Comparison of ENCODE assay signal across 8 cellular contexts in genomic region chr1:39515417-39516086, GRCh38. TPM values are rescaled to one million over a fixed set of nuclear protein-coding genes. Genes with fewer than 3 reads are reported as not detected.
DNase-seq lines count a peak whose midpoint lies in the region; ATAC-seq and TF ChIP-seq lines count a peak whose summit lies in the region.
"Not testable (repeated sequence)": the region's sequence is repeated elsewhere in the genome, so short reads cannot be mapped to it uniquely, and the experiment has no call there.

No MANE protein-coding gene starts in this region.

- H3K9ac ChIP-seq in iPS-20b (ENCODE audit: low read depth, low read length); rectal smooth muscle tissue (ENCODE audit: low read length): not testable (repeated sequence)

- not testable (repeated sequence) for H3K36me3 Mint-ChIP-seq in activated naive CD8-positive, alpha-beta T cell treated with anti-CD3 and anti-CD28 coated beads, Interleukin-2, amount 10 ng/mL, durations not matched to agents 7 days and 5 days; type B pancreatic cell

- H3K4me1 Mint-ChIP-seq in activated naive CD8-positive, alpha-beta T cell treated with anti-CD3 and anti-CD28 coated beads, Interleukin-2, amount 10 ng/mL, durations not matched to agents 7 days and 5 days; type B pancreatic cell (ENCODE audit: unreplicated experiment): not testable (repeated sequence)

- ATAC-seq in HG03460 (IDR thresholded peaks at IDR 0.05; ENCODE audit: unreplicated experiment), result peak; percentile 47
- peak; percentile 57 for ATAC-seq in activated naive CD8-positive, alpha-beta T cell treated with anti-CD3 and anti-CD28 coated beads, Interleukin-2, amount 10 ng/mL, durations not matched to agents 7 days and 5 days (ENCODE audit: low read depth)

- H3K9me3 Mint-ChIP-seq in activated naive CD8-positive, alpha-beta T cell treated with anti-CD3 and anti-CD28 coated beads, Interleukin-2, amount 10 ng/mL, durations not matched to agents 7 days and 5 days; type B pancreatic cell: not testable (repeated sequence)

- H3K4me3 ChIP-seq in GM12875 (ENCODE audit: low read depth, low read length) (peak overlapping the region; percentile 21), epithelial cell of proximal tubule (ENCODE audit: low read depth, low read length) (peak overlapping the region; percentile 24), iPS-20b (ENCODE audit: low read length) (peak overlapping the region; percentile 51; the same call in 1 of the 2 replicates), rectal smooth muscle tissue (ENCODE audit: low read length) (peak overlapping the region; percentile 22)

- not testable (repeated sequence) for H3K27me3 Mint-ChIP-seq in activated naive CD8-positive, alpha-beta T cell treated with anti-CD3 and anti-CD28 coated beads, Interleukin-2, amount 10 ng/mL, durations not matched to agents 7 days and 5 days; type B pancreatic cell

- H3K4me1 ChIP-seq in iPS-20b (ENCODE audit: insufficient read depth, low read length); rectal smooth muscle tissue (ENCODE audit: control insufficient read depth, insufficient read depth, low read length): not testable (repeated sequence)

- peaks cover 29% of the 10 kb centered on the region for H3K27me3 ChIP-seq in iPS-20b (ENCODE audit: insufficient read depth, low read length)
- not testable (repeated sequence) for H3K27me3 ChIP-seq in rectal smooth muscle tissue (ENCODE audit: control insufficient read depth, insufficient read depth, low read length)

- not testable (repeated sequence) for H3K27ac ChIP-seq in iPS-20b (ENCODE audit: low read length); rectal smooth muscle tissue (ENCODE audit: low read depth, low read length)

- DNase-seq in activated CD4-positive, alpha-beta T cell treated with anti-CD3 and anti-CD28 coated beads for 4 hours, result peak; percentile 23 to 41
- DNase-seq in activated naive CD8-positive, alpha-beta T cell treated with anti-CD3 and anti-CD28 coated beads, Interleukin-2, amount 10 ng/mL, durations not matched to agents 7 days and 5 days, result peak; percentile 51
- DNase-seq in epithelial cell of proximal tubule (ENCODE audit: low read depth); type B pancreatic cell (ENCODE audit: extremely low spot score, unreplicated experiment): not testable (repeated sequence)

- H3K36me3 ChIP-seq in iPS-20b (ENCODE audit: insufficient read depth, low read depth, low read length); rectal smooth muscle tissue (ENCODE audit: control insufficient read depth, insufficient read depth, low read length): not testable (repeated sequence)

- H3K27ac Mint-ChIP-seq in activated naive CD8-positive, alpha-beta T cell treated with anti-CD3 and anti-CD28 coated beads, Interleukin-2, amount 10 ng/mL, durations not matched to agents 7 days and 5 days; type B pancreatic cell: not testable (repeated sequence)

- not testable (repeated sequence) for H3K9me3 ChIP-seq in iPS-20b (ENCODE audit: insufficient read depth, low read depth, low read length)

- peak overlapping the region; percentile 78 for H3K4me3 Mint-ChIP-seq in activated naive CD8-positive, alpha-beta T cell treated with anti-CD3 and anti-CD28 coated beads, Interleukin-2, amount 10 ng/mL, durations not matched to agents 7 days and 5 days
- peak overlapping the region; percentile 69 for H3K4me3 Mint-ChIP-seq in type B pancreatic cell

- POLR2A ChIA-PET in activated naive CD8-positive, alpha-beta T cell treated with anti-CD3 and anti-CD28 coated beads, Interleukin-2, amount 10 ng/mL, durations not matched to agents 7 days and 5 days (lab: Charles Lee), result not testable (repeated sequence)

- not testable (repeated sequence) for TF ChIP-seq CTCF in GM12875 (IDR thresholded peaks at IDR 0.05; ENCODE audit: borderline replicate concordance, insufficient read depth, low read depth, low read length); epithelial cell of proximal tubule (conservative IDR thresholded peaks at IDR 0.05; ENCODE audit: low read depth, low read length); type B pancreatic cell (conservative IDR thresholded peaks at IDR 0.05)

RNA-seq across cellular contexts. Expression of gene BMP8A, which starts 24.1 kb away (rescaled TPM):
- total RNA-seq in activated naive CD8-positive, alpha-beta T cell treated with anti-CD3 and anti-CD28 coated beads, Interleukin-2, amount 10 ng/mL, durations not matched to agents 7 days and 5 days, result under 1 TPM in 1 of 2 experiments, not detected in 1; 0.20 TPM
- total RNA-seq in epithelial cell of proximal tubule (not detected in 2 replicates), type B pancreatic cell (ENCODE audit: low replicate concordance) (0.52 and 1.1 TPM in 2 replicates)
